Comparison of ENCODE assay signal across 24 cellular contexts in the genomic region with DNA sequence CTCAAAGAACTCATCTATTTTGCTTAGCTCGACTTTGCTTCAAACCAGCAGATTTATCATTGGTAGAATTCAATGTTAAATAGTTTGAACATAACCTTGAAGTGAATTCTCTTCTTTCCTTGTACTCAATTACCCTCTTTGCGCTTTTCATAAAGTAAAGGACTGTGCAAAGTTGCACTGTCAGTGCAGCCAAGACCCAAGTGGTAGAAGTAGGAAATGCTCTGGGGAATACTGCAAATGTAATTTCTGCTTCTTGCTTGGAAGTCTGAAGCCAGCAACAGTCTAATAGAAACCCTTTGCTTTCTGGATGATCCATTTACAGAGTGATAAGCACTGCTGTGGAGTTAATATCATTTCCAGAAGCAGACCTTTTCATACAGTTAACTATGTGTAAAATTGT.
"Had no signal": no experiment of that assay in that cellular context is flagged by ENCODE, and none has a peak within 500 bp of the region (broad histone marks: within the 10 kb centered on the region; RNA-seq: fewer than 3 reads in every experiment).

No MANE protein-coding gene starts in this region.

- H3K9me3 Mint-ChIP-seq: activated naive CD8-positive, alpha-beta T cell treated with anti-CD3 and anti-CD28 coated beads for 36 hours; stimulated activated memory B cell treated with anti-CD40 and anti-IgM and Interleukin-4, amounts not matched to agents 10 μg/mL and 1 μg/mL and 100 μg/mL, for 72 hours had no signal

- ATAC-seq: effector memory CD8-positive, alpha-beta T cell; gastroesophageal sphincter; heart left ventricle; natural killer cell treated with Interleukin-12 subunit alpha and Interleukin-12 subunit beta and Interleukin-15 and Interleukin-18, amount 100 ng/mL, for 72 hours; sciatic nerve; stimulated activated memory B cell treated with anti-CD40 and anti-IgM and Interleukin-4, amounts not matched to agents 10 μg/mL and 1 μg/mL and 100 μg/mL, for 72 hours had no signal

- H3K4me2 ChIP-seq: smooth muscle cell had no signal

- H3K36me3 ChIP-seq: colonic mucosa, gastroesophageal sphincter, heart left ventricle, stomach, suprapubic skin, tibial nerve, WERI-Rb-1 had no signal

- H3K4me3 Mint-ChIP-seq: activated naive CD8-positive, alpha-beta T cell treated with anti-CD3 and anti-CD28 coated beads for 36 hours; activated T-cell treated with anti-CD3 and anti-CD28 coated beads, Interleukin-2, amount 50 U/mL, for 24 hours; effector memory CD8-positive, alpha-beta T cell; memory B cell; natural killer cell treated with Interleukin-12 subunit alpha and Interleukin-12 subunit beta and Interleukin-15 and Interleukin-18, amount 100 ng/mL, for 72 hours; stimulated activated memory B cell treated with anti-CD40 and anti-IgM and Interleukin-4, amounts not matched to agents 10 μg/mL and 1 μg/mL and 100 μg/mL, for 72 hours; T-helper 2 cell treated with Interferon-gamma antibody and Interleukin-4, amounts not matched to agents 5 μg/mL and 100 μg/mL, for 36 hours had no signal

- DNase-seq: activated CD8-positive, alpha-beta memory T cell treated with anti-CD3 and anti-CD28 coated beads, Interleukin-2, amount 50 U/mL, for 4 hours; activated naive CD4-positive, alpha-beta T cell; activated naive CD8-positive, alpha-beta T cell treated with anti-CD3 and anti-CD28 coated beads for 36 hours; activated T-cell treated with anti-CD3 and anti-CD28 coated beads, Interleukin-2, amount 50 U/mL, for 24 hours; central memory CD4-positive, alpha-beta T cell; colonic mucosa; dorsolateral prefrontal cortex; effector memory CD8-positive, alpha-beta T cell; heart left ventricle; nucleus accumbens; stimulated activated CD4-positive, alpha-beta T cell treated with anti-CD3 and anti-CD28 coated beads, Interleukin-15, amount 100 ng/mL, for 24 hours; WERI-Rb-1 had no signal

- H3K27me3 ChIP-seq: colonic mucosa, dorsolateral prefrontal cortex, gastroesophageal sphincter, heart left ventricle, stomach, suprapubic skin, tibial nerve had no signal

- H3K4me1 Mint-ChIP-seq: activated naive CD8-positive, alpha-beta T cell treated with anti-CD3 and anti-CD28 coated beads for 36 hours; memory B cell; stimulated activated memory B cell treated with anti-CD40 and anti-IgM and Interleukin-4, amounts not matched to agents 10 μg/mL and 1 μg/mL and 100 μg/mL, for 72 hours had no signal

- H3K4me3 ChIP-seq: colonic mucosa, dorsolateral prefrontal cortex, gastroesophageal sphincter, heart left ventricle, smooth muscle cell, stomach, suprapubic skin, tibial nerve had no signal

- H3K4me1 ChIP-seq: colonic mucosa, gastroesophageal sphincter, heart left ventricle, suprapubic skin, tibial nerve had no signal

- H3K9me3 ChIP-seq: colonic mucosa, gastroesophageal sphincter, stomach, suprapubic skin, tibial nerve had no signal

- H3K27ac ChIP-seq: colonic mucosa, dorsolateral prefrontal cortex, epithelial cell of prostate, gastroesophageal sphincter, heart left ventricle, suprapubic skin, tibial nerve, WERI-Rb-1 had no signal

- H3K27ac Mint-ChIP-seq: activated naive CD8-positive, alpha-beta T cell treated with anti-CD3 and anti-CD28 coated beads for 36 hours; activated T-cell treated with anti-CD3 and anti-CD28 coated beads, Interleukin-2, amount 50 U/mL, for 24 hours; activated T-helper 2 cell treated with anti-CD3 and anti-CD28 coated beads, Interferon-gamma antibody, Interleukin-2, Interleukin-4, amounts not matched to agents 10 μg/mL and 5 μg/mL and 100 μg/mL, durations not matched to agents 14 hours and 24 hours and 36 hours; effector memory CD8-positive, alpha-beta T cell; memory B cell; natural killer cell treated with Interleukin-12 subunit alpha and Interleukin-12 subunit beta and Interleukin-15 and Interleukin-18, amount 100 ng/mL, for 72 hours; stimulated activated memory B cell treated with anti-CD40 and anti-IgM and Interleukin-4, amounts not matched to agents 10 μg/mL and 1 μg/mL and 100 μg/mL, for 72 hours; T-helper 2 cell treated with Interferon-gamma antibody and Interleukin-4, amounts not matched to agents 5 μg/mL and 100 μg/mL, for 36 hours had no signal

- H3K27me3 Mint-ChIP-seq: activated naive CD8-positive, alpha-beta T cell treated with anti-CD3 and anti-CD28 coated beads for 36 hours; activated T-cell treated with anti-CD3 and anti-CD28 coated beads, Interleukin-2, amount 50 U/mL, for 24 hours; effector memory CD8-positive, alpha-beta T cell; memory B cell; natural killer cell treated with Interleukin-12 subunit alpha and Interleukin-12 subunit beta and Interleukin-15 and Interleukin-18, amount 100 ng/mL, for 72 hours; stimulated activated memory B cell treated with anti-CD40 and anti-IgM and Interleukin-4, amounts not matched to agents 10 μg/mL and 1 μg/mL and 100 μg/mL, for 72 hours had no signal

- H3K36me3 Mint-ChIP-seq: activated naive CD8-positive, alpha-beta T cell treated with anti-CD3 and anti-CD28 coated beads for 36 hours; memory B cell; natural killer cell treated with Interleukin-12 subunit alpha and Interleukin-12 subunit beta and Interleukin-15 and Interleukin-18, amount 100 ng/mL, for 72 hours; stimulated activated memory B cell treated with anti-CD40 and anti-IgM and Interleukin-4, amounts not matched to agents 10 μg/mL and 1 μg/mL and 100 μg/mL, for 72 hours had no signal
